ENCODE assay signal across 8 cellular contexts in the genomic region with DNA sequence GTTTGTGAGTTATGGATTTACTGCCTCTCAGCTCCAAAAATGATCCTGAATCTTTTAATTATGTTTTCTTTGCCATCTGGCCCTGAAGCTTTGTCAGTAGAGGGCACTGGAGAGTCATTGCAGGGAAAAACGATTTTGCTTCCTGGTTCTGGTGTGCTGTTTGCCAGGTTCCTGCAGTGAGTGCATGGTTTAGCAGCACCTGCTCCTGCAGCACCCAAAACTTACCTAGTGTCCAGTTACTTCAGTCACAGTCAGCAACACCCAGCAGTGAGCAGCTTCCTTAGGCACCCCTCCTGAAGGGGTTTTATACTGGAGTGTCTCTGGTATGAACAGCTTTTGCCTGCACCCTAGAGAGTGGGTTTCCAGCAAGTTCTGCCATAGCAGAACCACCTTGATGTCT. TPM values are rescaled to one million over a fixed set of nuclear protein-coding genes. Genes with fewer than 3 reads are reported as not detected.
DNase-seq lines count a peak whose midpoint lies in the region; ATAC-seq and TF ChIP-seq lines count a peak whose summit lies in the region.

No MANE protein-coding gene starts in this region.

- H3K27me3 ChIP-seq in CD4-positive, alpha-beta memory T cell (ENCODE audit: insufficient read depth, low read length), result no peaks in the 10 kb centered on the region
- H3K27me3 ChIP-seq in HL-60 (ENCODE audit: insufficient read depth, poor library complexity, severe bottlenecking), result no peaks in the 10 kb centered on the region

- no peak overlapping the region for H3K4me3 ChIP-seq in CD4-positive, alpha-beta memory T cell (ENCODE audit: low read length in 2 of 2)
- no peak overlapping the region for H3K4me3 ChIP-seq in HL-60 (replicated peaks; ENCODE audit: insufficient read depth, low read length)

- intact Hi-C loops in CD4-positive, alpha-beta memory T cell (cut with micrococcal nuclease), result loop anchor here (1.0 kb wide), 2 partner anchors 40 to 178 kb away; no protein-coding TSS in a partner anchor

- H3K4me3 Mint-ChIP-seq in CD4-positive, alpha-beta memory T cell, result no peak overlapping the region
- no peak overlapping the region for H3K4me3 Mint-ChIP-seq in activated CD8-positive, alpha-beta T cell treated with anti-CD3 and anti-CD28 coated beads, Interleukin-2, amount 10 ng/mL, durations not matched to agents 7 days and 5 days
- no peak overlapping the region for H3K4me3 Mint-ChIP-seq in nephron

- peaks cover 15 to 23% (median 17%) of the 10 kb centered on the region in 4 donors for H3K4me1 Mint-ChIP-seq in CD4-positive, alpha-beta memory T cell
- H3K4me1 Mint-ChIP-seq in activated CD8-positive, alpha-beta T cell treated with anti-CD3 and anti-CD28 coated beads, Interleukin-2, amount 10 ng/mL, durations not matched to agents 7 days and 5 days (ENCODE audit: low read depth), result peaks cover 17% of the 10 kb centered on the region
- no peaks in the 10 kb centered on the region for H3K4me1 Mint-ChIP-seq in nephron

- TF ChIP-seq POLR2A in erythroblast (IDR thresholded peaks at IDR 0.05; ENCODE audit: low read length), result no peak
- TF ChIP-seq POLR2A in GM18505 (IDR thresholded peaks at IDR 0.05; ENCODE audit: borderline replicate concordance, extremely low read depth, insufficient read depth, insufficient read length), result no peak

- peak; percentile 89 for TF ChIP-seq CTCF in HL-60 (IDR thresholded peaks at IDR 0.05; ENCODE audit: insufficient read depth, low read length)
- peak; percentile 77 to 83 (median 81) for TF ChIP-seq CTCF in nephron (IDR thresholded peaks at IDR 0.05; ENCODE audit: unreplicated experiment in 3 of 3)

- H3K9me3 Mint-ChIP-seq in CD4-positive, alpha-beta memory T cell, result peaks cover 0 to 18% (median 14%) of the 10 kb centered on the region in 8 donors
- H3K9me3 Mint-ChIP-seq in activated CD8-positive, alpha-beta T cell treated with anti-CD3 and anti-CD28 coated beads, Interleukin-2, amount 10 ng/mL, durations not matched to agents 7 days and 5 days (ENCODE audit: insufficient read depth), result peaks cover 16% of the 10 kb centered on the region
- H3K9me3 Mint-ChIP-seq in nephron, result peaks cover 19% of the 10 kb centered on the region

- POLR2A ChIA-PET in CD4-positive, alpha-beta memory T cell (lab: Charles Lee; ENCODE audit: partially characterized antibody), result interaction anchor here (0.9 to 1.2 kb wide), 3 partner anchors 8 to 107 kb away, joined by 3 read pairs; a partner anchor contains a TSS
- POLR2A ChIA-PET in activated CD8-positive, alpha-beta T cell treated with anti-CD3 and anti-CD28 coated beads, Interleukin-2, amount 10 ng/mL, durations not matched to agents 7 days and 5 days (lab: Charles Lee), result interaction anchor here (2.4 kb wide), 1 partner anchor 107 kb away, joined by 7 read pairs; no protein-coding TSS in a partner anchor

- H3K9me3 ChIP-seq in CD4-positive, alpha-beta memory T cell (ENCODE audit: control insufficient read depth in 1 of 2, low read length in 2 of 2), result peaks cover 0 to 3% of the 10 kb centered on the region in 2 donors

- peak; percentile 50 to 68 (median 55) for DNase-seq in CD4-positive, alpha-beta memory T cell
- DNase-seq in HL-60 (ENCODE audit: low read depth in 1 of 2, low spot score in 1 of 2) (peak; percentile 22 to 74), NCI-H69 (lab: John Stamatoyannopoulos, UW) (peak; percentile 83), erythroblast (lab: John Stamatoyannopoulos, UW) (peak; percentile 44 to 60)
- peak; percentile 75 for DNase-seq in activated CD8-positive, alpha-beta T cell treated with anti-CD3 and anti-CD28 coated beads, Interleukin-2, amount 10 ng/mL, durations not matched to agents 7 days and 5 days

- H3K4me1 ChIP-seq in CD4-positive, alpha-beta memory T cell (ENCODE audit: insufficient read depth, low read length), result peaks cover 9% of the 10 kb centered on the region

- peaks cover 5 to 6% of the 10 kb centered on the region in 2 donors for H3K36me3 Mint-ChIP-seq in CD4-positive, alpha-beta memory T cell
- H3K36me3 Mint-ChIP-seq in activated CD8-positive, alpha-beta T cell treated with anti-CD3 and anti-CD28 coated beads, Interleukin-2, amount 10 ng/mL, durations not matched to agents 7 days and 5 days (ENCODE audit: low read depth), result peaks cover 3% of the 10 kb centered on the region
- H3K36me3 Mint-ChIP-seq in nephron (ENCODE audit: low read depth), result peaks cover 15% of the 10 kb centered on the region

- CTCF ChIA-PET in CD4-positive, alpha-beta memory T cell (lab: Charles Lee; ENCODE audit: partially characterized antibody), result interaction anchor here (0.7 to 3.4 kb wide), 11 partner anchors 9 to 179 kb away, joined by 3 to 31 read pairs (median 4); no protein-coding TSS in a partner anchor
- CTCF ChIA-PET in activated CD8-positive, alpha-beta T cell treated with anti-CD3 and anti-CD28 coated beads, Interleukin-2, amount 10 ng/mL, durations not matched to agents 7 days and 5 days (lab: Charles Lee), result interaction anchor here (0.7 to 3.0 kb wide), 41 partner anchors 9 to 647 kb away, joined by 3 to 43 read pairs (median 5); a partner anchor contains a TSS

- no peak overlapping the region for H3K27ac ChIP-seq in CD4-positive, alpha-beta memory T cell (ENCODE audit: low read depth, low read length)
- H3K27ac ChIP-seq in HL-60 (replicated peaks), result peak overlapping the region; percentile 41

- H3K27ac Mint-ChIP-seq in CD4-positive, alpha-beta memory T cell, result peak overlapping the region in 3 of 7 donors; percentile 62 to 73 (median 72)
- H3K27ac Mint-ChIP-seq in activated CD8-positive, alpha-beta T cell treated with anti-CD3 and anti-CD28 coated beads, Interleukin-2, amount 10 ng/mL, durations not matched to agents 7 days and 5 days, result peak overlapping the region; percentile 37
- H3K27ac Mint-ChIP-seq in nephron, result peak overlapping the region in 1 of 3 experiments; percentile 16

- peak; percentile 64 for ATAC-seq in activated CD8-positive, alpha-beta T cell treated with anti-CD3 and anti-CD28 coated beads, Interleukin-2, amount 10 ng/mL, durations not matched to agents 7 days and 5 days
- ATAC-seq in GM21526 (IDR thresholded peaks at IDR 0.05; ENCODE audit: low FRiP score, unreplicated experiment) (no peak), GM18505 (IDR thresholded peaks at IDR 0.05; ENCODE audit: unreplicated experiment) (no peak)

- no peaks in the 10 kb centered on the region for H3K36me3 ChIP-seq in CD4-positive, alpha-beta memory T cell (ENCODE audit: insufficient read depth, low read length)

- no peaks in the 10 kb centered on the region for H3K27me3 Mint-ChIP-seq in CD4-positive, alpha-beta memory T cell
- H3K27me3 Mint-ChIP-seq in activated CD8-positive, alpha-beta T cell treated with anti-CD3 and anti-CD28 coated beads, Interleukin-2, amount 10 ng/mL, durations not matched to agents 7 days and 5 days (ENCODE audit: low read depth), result peaks cover 3% of the 10 kb centered on the region
- peaks cover 4% of the 10 kb centered on the region for H3K27me3 Mint-ChIP-seq in nephron (ENCODE audit: low read depth)

RNA-seq across cellular contexts. Expression of a gene that starts 6.0 kb away (rescaled TPM):
- total RNA-seq in CD4-positive, alpha-beta memory T cell, result 10 to 100 TPM; 60.0 to 60.7 TPM
- 10 to 100 TPM; 17.3 to 51.0 TPM for polyA plus RNA-seq in CD4-positive, alpha-beta memory T cell
- 10 to 100 TPM; 78.0 to 86.4 TPM for total RNA-seq in activated CD8-positive, alpha-beta T cell treated with anti-CD3 and anti-CD28 coated beads, Interleukin-2, amount 10 ng/mL, durations not matched to agents 7 days and 5 days

RNA-seq across cellular contexts. Expression of a gene that starts 55.9 kb away (rescaled TPM):
- total RNA-seq in CD4-positive, alpha-beta memory T cell, result not detected
- not detected for polyA plus RNA-seq in CD4-positive, alpha-beta memory T cell
- not detected for total RNA-seq in activated CD8-positive, alpha-beta T cell treated with anti-CD3 and anti-CD28 coated beads, Interleukin-2, amount 10 ng/mL, durations not matched to agents 7 days and 5 days

RNA-seq across cellular contexts. Expression of a gene that starts 58.2 kb away (rescaled TPM):
- total RNA-seq in CD4-positive, alpha-beta memory T cell, result not detected
- polyA plus RNA-seq in CD4-positive, alpha-beta memory T cell, result not detected
- total RNA-seq in activated CD8-positive, alpha-beta T cell treated with anti-CD3 and anti-CD28 coated beads, Interleukin-2, amount 10 ng/mL, durations not matched to agents 7 days and 5 days, result not detected
